7 cellular contexts compared by ENCODE assay signal in genomic region chr9:36798350-36799065, GRCh38.
DNase-seq lines count a peak whose midpoint lies in the region; ATAC-seq and TF ChIP-seq lines count a peak whose summit lies in the region.

No MANE protein-coding gene starts in this region.

- ATAC-seq in HG02759 (IDR thresholded peaks at IDR 0.05; ENCODE audit: unreplicated experiment) (no peak), HG03565 (IDR thresholded peaks at IDR 0.05; ENCODE audit: unreplicated experiment) (no peak)

- H3K79me2 ChIP-seq in MM.1S (ENCODE audit: low read length) (no peaks in the 10 kb centered on the region), osteoblast (ENCODE audit: insufficient read depth, low read length) (no peaks in the 10 kb centered on the region)

- no peaks in the 10 kb centered on the region for H3K9me3 ChIP-seq in MM.1S (replicated peaks; ENCODE audit: insufficient read depth, low read length)
- peaks cover under 1% of the 10 kb centered on the region for H3K9me3 ChIP-seq in osteoblast (ENCODE audit: low read depth, low read length)
- peaks cover 0 to 3% of the 10 kb centered on the region in 2 donors for H3K9me3 ChIP-seq in right atrium auricular region

- H3K9me2 ChIP-seq in MM.1S (replicated peaks; ENCODE audit: insufficient read depth, low read length) = no peaks in the 10 kb centered on the region

- H3K4me1 ChIP-seq in MM.1S (ENCODE audit: low read length) (no peaks in the 10 kb centered on the region), osteoblast (ENCODE audit: insufficient read depth, low read length) (no peaks in the 10 kb centered on the region), right atrium auricular region (no peaks in the 10 kb centered on the region)

- no peak overlapping the region for H3K4me3 ChIP-seq in MM.1S (ENCODE audit: low read length)
- no peak overlapping the region for H3K4me3 ChIP-seq in osteoblast (ENCODE audit: insufficient read depth, low read length)
- H3K4me3 ChIP-seq in right atrium auricular region = no peak overlapping the region

- TF ChIP-seq CTCF in GM12873 (IDR thresholded peaks at IDR 0.05; ENCODE audit: insufficient read depth, low read depth, low read length, missing control alignments) (peak; percentile 19), MM.1S (IDR thresholded peaks at IDR 0.05; ENCODE audit: low read length) (peak; percentile 31), VCaP (conservative IDR thresholded peaks at IDR 0.05) (peak; percentile 43), osteoblast (IDR thresholded peaks at IDR 0.05; ENCODE audit: extremely low read depth, low read depth, low read length) (peak; percentile 17), right atrium auricular region (IDR thresholded peaks at IDR 0.05) (no peak)

- no peak overlapping the region for H3K9ac ChIP-seq in MM.1S (ENCODE audit: low read length)

- no peaks in the 10 kb centered on the region for H3F3A ChIP-seq in MM.1S (ENCODE audit: insufficient read depth, low read length)

- no peaks in the 10 kb centered on the region for H4K20me1 ChIP-seq in MM.1S (ENCODE audit: insufficient read depth, low read length)
- H4K20me1 ChIP-seq in osteoblast (ENCODE audit: insufficient read depth, low read length) = no peaks in the 10 kb centered on the region

- DNase-seq in MM.1S (no peak), osteoblast (ENCODE audit: insufficient read length, low spot score, missing footprints) (no peak), right atrium auricular region (ENCODE audit: low spot score) (no peak)

- H3K27me3 ChIP-seq in MM.1S (replicated peaks; ENCODE audit: insufficient read depth, low read length) (peaks cover 25% of the 10 kb centered on the region), osteoblast (ENCODE audit: insufficient read depth, low read length) (peaks cover 44% of the 10 kb centered on the region), right atrium auricular region (no peaks in the 10 kb centered on the region)

- H3K27ac ChIP-seq in MM.1S (ENCODE audit: low read length) = no peak overlapping the region
- H3K27ac ChIP-seq in VCaP = no peak overlapping the region
- no peak overlapping the region for H3K27ac ChIP-seq in osteoblast (ENCODE audit: low read depth, low read length)
- no peak overlapping the region for H3K27ac ChIP-seq in right atrium auricular region

- H3K36me3 ChIP-seq in MM.1S (replicated peaks; ENCODE audit: insufficient read depth, low read length) = no peaks in the 10 kb centered on the region
- H3K36me3 ChIP-seq in osteoblast (ENCODE audit: insufficient read depth, low read length) = no peaks in the 10 kb centered on the region
- H3K36me3 ChIP-seq in right atrium auricular region = no peaks in the 10 kb centered on the region

- H3K4me2 ChIP-seq in MM.1S (ENCODE audit: low read depth, low read length) (no peak overlapping the region), osteoblast (ENCODE audit: insufficient read depth, low read length) (no peak overlapping the region)

- H2AFZ ChIP-seq in MM.1S (ENCODE audit: low read length) (no peak overlapping the region), osteoblast (ENCODE audit: low read length) (no peak overlapping the region)

Comparison
In these comparisons a context has a peak if more than half of its experiments do, and no peak if none do; other contexts are left out.
1. CTCF ChIP-seq: peak in GM12873 (single experiment), MM.1S (single experiment), VCaP (single experiment) and osteoblast (single experiment); none in right atrium auricular region (0 of 2).